Comparison of ENCODE assay signal across 13 cellular contexts in the genomic region with DNA sequence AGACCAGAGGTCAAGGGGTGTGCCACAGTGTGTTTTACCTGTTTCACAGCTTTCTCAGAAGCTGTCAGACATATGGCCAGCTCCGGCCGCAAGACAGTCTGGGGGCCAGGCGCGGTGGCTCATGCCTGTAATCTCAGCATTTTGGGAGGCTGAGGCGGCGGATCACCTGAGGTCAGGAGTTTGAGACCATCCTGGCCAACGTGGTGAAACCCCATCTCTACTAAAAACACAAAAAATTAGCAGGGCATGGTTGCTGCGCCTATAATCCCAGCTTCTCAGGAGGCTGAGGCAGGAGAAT. TPM values are rescaled to one million over a fixed set of nuclear protein-coding genes. Genes with fewer than 3 reads are reported as not detected.
A peak's percentile ranks its signal among the peaks of the same experiment; 100 is the strongest.
DNase-seq lines count a peak whose midpoint lies in the region; ATAC-seq and TF ChIP-seq lines count a peak whose summit lies in the region.
"Not testable (repeated sequence)": the region's sequence is repeated elsewhere in the genome, so short reads cannot be mapped to it uniquely, and the experiment has no call there.
"Had no signal": no experiment of that assay in that cellular context is flagged by ENCODE, and none has a peak within 500 bp of the region (broad histone marks: within the 10 kb centered on the region; RNA-seq: fewer than 3 reads in every experiment).

No MANE protein-coding gene starts in this region.

- POLR2A ChIA-PET in HEK293 (lab: Yijun Ruan, JAX): interaction anchor here (0.6 kb wide), 1 partner anchor 21 kb away, joined by 4 read pairs; no protein-coding TSS in a partner anchor
- POLR2A ChIA-PET in WTC11 (lab: Charles Lee): not testable (repeated sequence)

- H3K27ac Mint-ChIP-seq in WTC11 (peak overlapping the region; percentile 87; the same call in 1 of the 2 replicates), type B pancreatic cell (peak overlapping the region; percentile 76)
- H3K27ac Mint-ChIP-seq in neural crest cell (ENCODE audit: unreplicated experiment): not testable (repeated sequence)

- H3K27me3 Mint-ChIP-seq in WTC11 (ENCODE audit: low read depth); type B pancreatic cell: not testable (repeated sequence)
- H3K27me3 Mint-ChIP-seq in neural crest cell (ENCODE audit: low read depth): peaks cover 12% of the 10 kb centered on the region

- peaks cover 0 to 24% of the 10 kb centered on the region in 2 experiments; a peak in 2 of 3 replicates for H3K36me3 ChIP-seq in HEK293 (ENCODE audit: control insufficient read depth in 2 of 2, insufficient read depth in 1 of 2, low read length in 2 of 2)

- H3K9me3 ChIP-seq in HEK293 (ENCODE audit: control insufficient read depth, insufficient read depth, low read depth, low read length): not testable (repeated sequence)

- not testable (repeated sequence) for H3K4me3 Mint-ChIP-seq in WTC11
- H3K4me3 Mint-ChIP-seq in neural crest cell (peak overlapping the region; percentile 71), type B pancreatic cell (peak overlapping the region; percentile 74)

- not testable (repeated sequence) for ATAC-seq in WTC11, left lobe of liver

- H3K9me3 Mint-ChIP-seq in WTC11, neural crest cell, type B pancreatic cell: not testable (repeated sequence)

- DNase-seq in WTC11 (ENCODE audit: low spot score); neural crest cell (ENCODE audit: low read depth, low spot score); type B pancreatic cell (ENCODE audit: extremely low spot score, unreplicated experiment): not testable (repeated sequence)
- DNase-seq in activated effector memory CD4-positive, alpha-beta T cell treated with anti-CD3 and anti-CD28 coated beads, Interleukin-2, amount 50 U/mL, for 16 hours: peak; percentile 54
- peak; percentile 35 for DNase-seq in left lobe of liver (ENCODE audit: low spot score)

- not testable (repeated sequence) for H3K4me1 ChIP-seq in HEK293 (ENCODE audit: control insufficient read depth, insufficient read depth, low read length)

- CTCF ChIA-PET in HEK293 (lab: Yijun Ruan, JAX) (interaction anchor here (0.5 to 1.8 kb wide), 5 partner anchors 10 to 1496 kb away, joined by 3 to 6 read pairs (median 4); no protein-coding TSS in a partner anchor), WTC11 (lab: Charles Lee) (interaction anchor here (1.2 to 1.4 kb wide), 2 partner anchors 89 to 95 kb away, joined by 3 to 4 read pairs; no protein-coding TSS in a partner anchor)

- H3K4me1 Mint-ChIP-seq in WTC11 (peaks cover 31% of the 10 kb centered on the region), neural crest cell (peaks cover 44% of the 10 kb centered on the region), type B pancreatic cell (ENCODE audit: unreplicated experiment) (peaks cover 20% of the 10 kb centered on the region)

- H3K4me3 ChIP-seq in HEK293 (ENCODE audit: low read depth, low read length): not testable (repeated sequence)

- TF ChIP-seq CTCF in HEK293 (tag by site-specific recombination; IDR thresholded peaks at IDR 0.05); WTC11 (IDR thresholded peaks at IDR 0.05); neural crest cell (conservative IDR thresholded peaks at IDR 0.05); type B pancreatic cell (conservative IDR thresholded peaks at IDR 0.05): not testable (repeated sequence)

- H3K36me3 Mint-ChIP-seq in WTC11; neural crest cell (ENCODE audit: low read depth); type B pancreatic cell: not testable (repeated sequence)

- peak overlapping the region; percentile 24; the same call in 1 of the 2 replicates for H3K27ac ChIP-seq in HEK293 (ENCODE audit: extremely low read depth, low read depth, low read length)

TF ChIP-seq in HEK293, 187 proteins besides CTCF, POLR2A, EP300 and RAD21:
- 0 out of 2 replicates have a peak, but pooled peaks have one; percentile 20 for TF ChIP-seq BCL11B (tag by site-specific recombination; IDR thresholded peaks at IDR 0.05; ENCODE audit: low read depth)

RNA-seq across cellular contexts. Expression of a gene that starts 18.3 kb away (rescaled TPM):
- total RNA-seq in WTC11 (2021) (179 to 185 TPM (median 181 TPM) in 3 replicates), left lobe of liver (34.1 TPM), neural crest cell (123 and 128 TPM in 2 replicates), type B pancreatic cell (ENCODE audit: low replicate concordance) (72.8 and 101 TPM in 2 replicates)

RNA-seq across cellular contexts. Expression of a gene that starts 35.2 kb away (rescaled TPM):
- total RNA-seq in WTC11 (2021) (not detected in 3 replicates), left lobe of liver (191 TPM), neural crest cell (not detected in 2 replicates), type B pancreatic cell (ENCODE audit: low replicate concordance) (not detected in 2 replicates)
- total RNA-seq: A172; A673; CD4-positive, alpha-beta T cell; CD8-positive, alpha-beta memory T cell; GM12878; GM23248; H1 had no signal

RNA-seq across cellular contexts. Expression of a gene that starts 49.0 kb away (rescaled TPM):
- total RNA-seq in WTC11 (2021): 78.8 to 83.1 TPM (median 81.9 TPM) in 3 replicates
- 34.2 TPM for total RNA-seq in left lobe of liver
- 72.0 and 79.9 TPM in 2 replicates for total RNA-seq in neural crest cell
- 79.8 and 98.0 TPM in 2 replicates for total RNA-seq in type B pancreatic cell (ENCODE audit: low replicate concordance)

Comparison
In these comparisons a context has a peak if more than half of its experiments do, and no peak if none do; other contexts are left out.
1. RNA of a gene that starts 35.2 kb away (total RNA-seq): 191 TPM in left lobe of liver (single experiment); not detected in type B pancreatic cell, not detected in WTC11 and not detected in neural crest cell; every median in the first group is over 100 times any median in the second.